In genomic region chr16:57036945-57037344, GRCh38 we compare ENCODE assay signal across 20 cellular contexts. TPM values are rescaled to one million over a fixed set of nuclear protein-coding genes. Genes with fewer than 3 reads are reported as not detected.
DNase-seq lines count a peak whose midpoint lies in the region; ATAC-seq lines count a peak whose summit lies in the region.
"Had no signal": no experiment of that assay in that cellular context is flagged by ENCODE, and none has a peak within 500 bp of the region (broad histone marks: within the 10 kb centered on the region; RNA-seq: fewer than 3 reads in every experiment).

No MANE protein-coding gene starts in this region.

- no peak overlapping the region for H3K4me3 ChIP-seq in effector memory CD4-positive, alpha-beta T cell (ENCODE audit: insufficient read depth, low read depth, low read length, poor library complexity, severe bottlenecking)
- H3K4me3 ChIP-seq: cardiac muscle cell, stomach had no signal

- H3K27me3 Mint-ChIP-seq in activated naive CD4-positive, alpha-beta T cell treated with anti-CD3 and anti-CD28 coated beads for 36 hours (ENCODE audit: low read depth) = no peaks in the 10 kb centered on the region
- H3K27me3 Mint-ChIP-seq in T-cell = peaks cover 0 to 2% of the 10 kb centered on the region in 2 donors
- H3K27me3 Mint-ChIP-seq in stimulated activated naive CD8-positive, alpha-beta T cell treated with anti-CD3 and anti-CD28 coated beads, Interleukin-15, amount 100 ng/mL, for 72 hours = no peaks in the 10 kb centered on the region

- CTCF ChIA-PET in activated naive CD4-positive, alpha-beta T cell treated with anti-CD3 and anti-CD28 coated beads for 36 hours (lab: Charles Lee) = interaction anchor here (0.6 to 5.7 kb wide), 2 partner anchors 72 to 86 kb away, joined by 3 to 39 read pairs; no protein-coding TSS in a partner anchor
- CTCF ChIA-PET in T-cell (lab: Charles Lee) = no interaction called here

- no peak for ATAC-seq in T-cell (replicated peaks in 1 of 4)
- no peak for ATAC-seq in stimulated activated naive CD8-positive, alpha-beta T cell treated with anti-CD3 and anti-CD28 coated beads, Interleukin-15, amount 100 ng/mL, for 72 hours
- ATAC-seq: HepG2, left cardiac atrium, Right ventricle myocardium inferior had no signal

- no peaks in the 10 kb centered on the region for H3K9me3 Mint-ChIP-seq in activated naive CD4-positive, alpha-beta T cell treated with anti-CD3 and anti-CD28 coated beads for 36 hours
- H3K9me3 Mint-ChIP-seq in T-cell = no peaks in the 10 kb centered on the region
- no peaks in the 10 kb centered on the region for H3K9me3 Mint-ChIP-seq in stimulated activated naive CD8-positive, alpha-beta T cell treated with anti-CD3 and anti-CD28 coated beads, Interleukin-15, amount 100 ng/mL, for 72 hours

- H3K4me3 Mint-ChIP-seq in activated naive CD4-positive, alpha-beta T cell treated with anti-CD3 and anti-CD28 coated beads for 36 hours = no peak overlapping the region
- peak overlapping the region in 1 of 3 donors; percentile 83 for H3K4me3 Mint-ChIP-seq in T-cell
- no peak overlapping the region for H3K4me3 Mint-ChIP-seq in stimulated activated naive CD8-positive, alpha-beta T cell treated with anti-CD3 and anti-CD28 coated beads, Interleukin-15, amount 100 ng/mL, for 72 hours

- no peaks in the 10 kb centered on the region for H3K27me3 ChIP-seq in effector memory CD4-positive, alpha-beta T cell (replicated peaks; ENCODE audit: control insufficient read depth, insufficient read depth, low read length, poor library complexity, severe bottlenecking)
- H3K27me3 ChIP-seq: cardiac muscle cell, stomach had no signal

- peak overlapping the region; percentile 57 for H3K27ac Mint-ChIP-seq in activated naive CD4-positive, alpha-beta T cell treated with anti-CD3 and anti-CD28 coated beads for 36 hours
- H3K27ac Mint-ChIP-seq in T-cell = peak overlapping the region; percentile 99
- peak overlapping the region; percentile 88 to 92 for H3K27ac Mint-ChIP-seq in stimulated activated naive CD8-positive, alpha-beta T cell treated with anti-CD3 and anti-CD28 coated beads, Interleukin-15, amount 100 ng/mL, for 72 hours

- peaks cover 85% of the 10 kb centered on the region for H3K4me1 Mint-ChIP-seq in activated naive CD4-positive, alpha-beta T cell treated with anti-CD3 and anti-CD28 coated beads for 36 hours (ENCODE audit: low read depth)
- peaks cover 85 to 89% (median 88%) of the 10 kb centered on the region in 3 donors for H3K4me1 Mint-ChIP-seq in T-cell
- peaks cover 97% of the 10 kb centered on the region for H3K4me1 Mint-ChIP-seq in stimulated activated naive CD8-positive, alpha-beta T cell treated with anti-CD3 and anti-CD28 coated beads, Interleukin-15, amount 100 ng/mL, for 72 hours

- H3K9me3 ChIP-seq in effector memory CD4-positive, alpha-beta T cell (ENCODE audit: control insufficient read depth, low read length) = no peaks in the 10 kb centered on the region
- H3K9me3 ChIP-seq: stomach had no signal

- DNase-seq in activated naive CD4-positive, alpha-beta T cell treated with anti-CD3 and anti-CD28 coated beads for 36 hours = no peak
- DNase-seq in activated naive CD4-positive, alpha-beta T cell treated with Interleukin-2 at 50 U/mL for 16 hours = no peak
- DNase-seq in T-cell = no peak
- no peak for DNase-seq in effector memory CD4-positive, alpha-beta T cell
- no peak for DNase-seq in stimulated activated naive CD8-positive, alpha-beta T cell treated with anti-CD3 and anti-CD28 coated beads, Interleukin-15, amount 100 ng/mL, for 72 hours
- DNase-seq in stimulated activated CD8-positive, alpha-beta memory T cell treated with anti-CD3 and anti-CD28 coated beads, Interleukin-4, amount 100 ng/mL, for 48 hours = no peak
- no peak for DNase-seq in OCI-M2 (lab: John Stamatoyannopoulos, UW; ENCODE audit: unreplicated experiment)
- no peak for DNase-seq in NAMALWA (ENCODE audit: low spot score)
- DNase-seq: activated CD4-positive, alpha-beta T cell treated with anti-CD3 and anti-CD28 coated beads, Interleukin-2, amount 50 U/mL, for 4 hours; activated gamma-delta T cell treated with Interleukin-2 at 50 U/mL for 16 hours; GDM1; HCEC 1CT; left cardiac atrium; NCI-H1092; NCI-H2171; NK-92 treated with Interleukin-12 subunit alpha and Interleukin-12 subunit beta, amount 100 ng/mL, for 24 hours; stomach had no signal

- peaks cover 50% of the 10 kb centered on the region for H3K36me3 Mint-ChIP-seq in activated naive CD4-positive, alpha-beta T cell treated with anti-CD3 and anti-CD28 coated beads for 36 hours (ENCODE audit: low read depth)
- peaks cover 45% of the 10 kb centered on the region for H3K36me3 Mint-ChIP-seq in T-cell

- H3K27ac ChIP-seq in effector memory CD4-positive, alpha-beta T cell (ENCODE audit: insufficient read depth, low read length, poor library complexity, severe bottlenecking) = peak overlapping the region; percentile 46
- H3K27ac ChIP-seq: cardiac muscle cell, stomach had no signal

- POLR2A ChIA-PET in T-cell (lab: Charles Lee) = interaction anchor here in 1 of 2 donors (0.7 kb wide), 1 partner anchor 21 kb away, joined by 4 read pairs; no protein-coding TSS in a partner anchor

- peaks cover 54% of the 10 kb centered on the region for H3K36me3 ChIP-seq in effector memory CD4-positive, alpha-beta T cell (ENCODE audit: control insufficient read depth, insufficient read depth, low read length)
- H3K36me3 ChIP-seq: cardiac muscle cell had no signal

- intact Hi-C loops in activated naive CD4-positive, alpha-beta T cell treated with anti-CD3 and anti-CD28 coated beads for 36 hours (cut with micrococcal nuclease) = no loop called here

- peaks cover 63% of the 10 kb centered on the region for H3K4me1 ChIP-seq in effector memory CD4-positive, alpha-beta T cell (ENCODE audit: control insufficient read depth, insufficient read depth, low read length, poor library complexity, severe bottlenecking)

RNA-seq across cellular contexts. Expression of gene NLRC5, which starts 47.6 kb away (rescaled TPM):
- total RNA-seq in activated naive CD4-positive, alpha-beta T cell treated with anti-CD3 and anti-CD28 coated beads for 36 hours = 100 to 1,000 TPM; 104 to 119 TPM
- total RNA-seq in T-cell = 100 to 1,000 TPM; 390 to 711 (median 496) TPM
- total RNA-seq: cardiac muscle cell had no signal

RNA-seq across cellular contexts. Expression of gene CPNE2, which starts 55.4 kb away (rescaled TPM):
- 1 to 10 TPM; 5.1 TPM for total RNA-seq in activated naive CD4-positive, alpha-beta T cell treated with anti-CD3 and anti-CD28 coated beads for 36 hours
- 1 to 10 TPM; 5.5 to 9.3 (median 6.1) TPM for total RNA-seq in T-cell
